In genomic region chr3:84175449-84175848, GRCh38 we compare ENCODE assay signal across 21 cellular contexts.
"Had no signal": no experiment of that assay in that cellular context is flagged by ENCODE, and none has a peak within 500 bp of the region (broad histone marks: within the 10 kb centered on the region; RNA-seq: fewer than 3 reads in every experiment).

No MANE protein-coding gene starts in this region.

- H3K27me3 ChIP-seq: body of pancreas, neural progenitor cell, vagina had no signal

- ATAC-seq: activated CD8-positive, alpha-beta memory T cell treated with anti-CD3 and anti-CD28 coated beads, Interleukin-2, amount 10 ng/mL, durations not matched to agents 7 days and 5 days; activated CD8-positive, alpha-beta T cell treated with anti-CD3 and anti-CD28 coated beads for 36 hours; body of pancreas; left lobe of liver; naive thymus-derived CD8-positive, alpha-beta T cell had no signal

- DNase-seq: activated CD4-positive, alpha-beta T cell treated with anti-CD3 and anti-CD28 coated beads, Interleukin-2, amount 10 ng/mL, durations not matched to agents 7 days and 5 days; activated CD4-positive, CD25-positive, alpha-beta regulatory T cell treated with anti-CD3 and anti-CD28 coated beads, Interleukin-2, amount 50 U/mL, for 72 hours; activated CD8-positive, alpha-beta memory T cell treated with anti-CD3 and anti-CD28 coated beads, Interleukin-2, amount 10 ng/mL, durations not matched to agents 7 days and 5 days; activated CD8-positive, alpha-beta T cell treated with anti-CD3 and anti-CD28 coated beads for 36 hours; activated gamma-delta T cell; activated naive CD4-positive, alpha-beta T cell treated with anti-CD3 and anti-CD28 coated beads, Interleukin-2, amount 50 U/mL, for 16 hours; activated T-cell treated with anti-CD3 and anti-CD28 coated beads for 4 hours; anterior cingulate cortex; body of pancreas; dermis blood vessel endothelial cell; effector CD8-positive, alpha-beta T cell; foreskin melanocyte; naive thymus-derived CD8-positive, alpha-beta T cell; stimulated activated CD4-positive, alpha-beta T cell treated with anti-CD3 and anti-CD28 coated beads, Interleukin-4, amount 100 ng/mL, for 24 hours; stimulated activated naive CD4-positive, alpha-beta T cell treated with Interleukin-2 at 50 U/mL for 16 hours; WERI-Rb-1 had no signal

- H2AFZ ChIP-seq: neural progenitor cell had no signal

- H3K4me1 ChIP-seq: body of pancreas, neural progenitor cell, vagina had no signal

- H3K9ac ChIP-seq: neural progenitor cell had no signal

- H3K4me3 ChIP-seq: body of pancreas, lung, neural progenitor cell, thoracic aorta, vagina had no signal

- H3K4me2 ChIP-seq: neural progenitor cell had no signal

- H3K9me3 ChIP-seq: body of pancreas, thoracic aorta had no signal

- H3K27ac ChIP-seq: body of pancreas, neural progenitor cell, thoracic aorta, vagina, WERI-Rb-1 had no signal

- H3K36me3 ChIP-seq: neural progenitor cell, thoracic aorta, vagina, WERI-Rb-1 had no signal
